8 cellular contexts compared by ENCODE assay signal in genomic region chr10:115093286-115093775, GRCh38. TPM values are rescaled to one million over a fixed set of nuclear protein-coding genes. Genes with fewer than 3 reads are reported as not detected.
DNase-seq lines count a peak whose midpoint lies in the region; ATAC-seq and TF ChIP-seq lines count a peak whose summit lies in the region.

Gene ATRNL1, plus strand, starts transcription at chr10:115093365. Its CDS starts 386 bp downstream, at chr10:115093751.

- peak within 1 kb of the TSS; percentile 43 to 48 for H3K27ac ChIP-seq in prostate gland

- intact Hi-C loops in left cardiac atrium (cut with DNase I) (no loop called here), prostate gland (cut with DNase I) (loop anchor here (10.0 kb wide), 1 partner anchor 119 kb away; no protein-coding TSS in a partner anchor)

- TF ChIP-seq CTCF in prostate gland (IDR thresholded peaks at IDR 0.05) = no peak

- in situ Hi-C loops in HAP-1 (cut with MboI; ENCODE audit: low sequenced_read_pairs) = loop anchor here (25.0 kb wide), 1 partner anchor 206 kb away; no protein-coding TSS in a partner anchor

- peaks cover 66% of the 10 kb centered on the region for H3K27me3 ChIP-seq in HAP-1 (ENCODE audit: low read depth)
- no peaks in the 10 kb centered on the region for H3K27me3 ChIP-seq in prostate gland (replicated peaks; ENCODE audit: insufficient read depth)

- peak; percentile 86 to 89 for ATAC-seq in left cardiac atrium

- peak within 1 kb of the TSS; percentile 41 for H3K4me3 ChIP-seq in HAP-1
- H3K4me3 ChIP-seq in prostate gland = peak within 1 kb of the TSS; percentile 46 to 47

- H3K9me3 ChIP-seq in HAP-1 = peaks cover 2% of the 10 kb centered on the region
- no peaks in the 10 kb centered on the region for H3K9me3 ChIP-seq in prostate gland

- DNase-seq in activated CD4-positive, alpha-beta T cell treated with anti-CD3 and anti-CD28 coated beads for 48 hours = peak; percentile 9
- DNase-seq in activated CD4-positive, alpha-beta T cell treated with anti-CD3 and anti-CD28 coated beads for 4 hours = no peak
- DNase-seq in HAP-1 (ENCODE audit: low spot score in 2 of 2) (peak in 1 of 2 experiments; percentile 51), LoVo (ENCODE audit: low spot score) (peak; percentile 22), left cardiac atrium (peak; percentile 37), prostate gland (ENCODE audit: low spot score) (no peak)
- DNase-seq in activated naive CD4-positive, alpha-beta T cell treated with anti-CD3 and anti-CD28 coated beads, Interleukin-2, amount 50 U/mL, for 16 hours = peak; percentile 10
- DNase-seq in activated effector memory CD4-positive, alpha-beta T cell treated with anti-CD3 and anti-CD28 coated beads, Interleukin-2, amount 50 U/mL, for 16 hours = no peak

- H3K4me1 ChIP-seq in HAP-1 = peaks cover 10% of the 10 kb centered on the region
- H3K4me1 ChIP-seq in prostate gland (replicated peaks) = no peaks in the 10 kb centered on the region

- H3K36me3 ChIP-seq in HAP-1 (replicated peaks) = no peaks in the 10 kb centered on the region
- H3K36me3 ChIP-seq in prostate gland = no peaks in the 10 kb centered on the region

- 2% methylated on average over 55 of the region's 70 CpGs for WGBS in prostate gland

- TF ChIP-seq POLR2A in prostate gland (IDR thresholded peaks at IDR 0.05) = no peak

RNA-seq across cellular contexts. Expression of gene ATRNL1, which starts in this region (rescaled TPM):
- total RNA-seq in left cardiac atrium = 1 to 10 TPM in 1 of 2 donors, under 1 TPM in 1; 0.38 to 1.9 TPM
- 10 to 100 TPM in 1 of 2 donors, 1 to 10 TPM in 1; 5.1 to 22.9 TPM for total RNA-seq in prostate gland

Comparison
In these comparisons a context has a peak if more than half of its experiments do, and no peak if none do; other contexts are left out.
1. DNase-seq: peak in activated CD4-positive, alpha-beta T cell treated with anti-CD3 and anti-CD28 coated beads for 48 hours (single experiment), LoVo (single experiment), activated naive CD4-positive, alpha-beta T cell treated with anti-CD3 and anti-CD28 coated beads, Interleukin-2, amount 50 U/mL, for 16 hours (single experiment) and left cardiac atrium (single experiment); none in activated CD4-positive, alpha-beta T cell treated with anti-CD3 and anti-CD28 coated beads for 4 hours (0 of 2), prostate gland (single experiment) and activated effector memory CD4-positive, alpha-beta T cell treated with anti-CD3 and anti-CD28 coated beads, Interleukin-2, amount 50 U/mL, for 16 hours (single experiment).